Comparison of ENCODE assay signal across 8 cellular contexts in genomic region chr19:49639401-49640112, GRCh38. TPM values are rescaled to one million over a fixed set of nuclear protein-coding genes. Genes with fewer than 3 reads are reported as not detected.
DNase-seq lines count a peak whose midpoint lies in the region; ATAC-seq lines count a peak whose summit lies in the region.

No MANE protein-coding gene starts in this region.

- peak; percentile 20 for DNase-seq in ACHN
- no peak for DNase-seq in Jurkat, Clone E6-1 (ENCODE audit: low read depth, low spot score)
- no peak for DNase-seq in central memory CD8-positive, alpha-beta T cell (ENCODE audit: low spot score in 2 of 2)

- no peaks in the 10 kb centered on the region for H3K27me3 Mint-ChIP-seq in central memory CD8-positive, alpha-beta T cell

- peaks cover 41% of the 10 kb centered on the region for H3K4me1 ChIP-seq in muscle layer of colon (ENCODE audit: insufficient read depth, low read length)

- peak overlapping the region; percentile 96 for H3K27ac Mint-ChIP-seq in central memory CD8-positive, alpha-beta T cell (ENCODE audit: low read depth)

- H3K4me3 Mint-ChIP-seq in central memory CD8-positive, alpha-beta T cell = peak overlapping the region; percentile 92

- in situ Hi-C loops in ACHN (cut with HindIII; ENCODE audit: low pct_ligation_motif_present, low pct_unique_long_range_greater_than_20kb, low sequenced_read_pairs) = no loop called here

- no peaks in the 10 kb centered on the region for H3K9me3 ChIP-seq in muscle layer of colon (ENCODE audit: low read length)

- peaks cover 69% of the 10 kb centered on the region for H3K4me1 Mint-ChIP-seq in central memory CD8-positive, alpha-beta T cell

- no peak for ATAC-seq in central memory CD8-positive, alpha-beta T cell (replicated peaks; ENCODE audit: extremely low read depth, poor library complexity, severe bottlenecking)
- ATAC-seq in GM18868 (IDR thresholded peaks at IDR 0.05; ENCODE audit: unreplicated experiment) (no peak), HG03175 (IDR thresholded peaks at IDR 0.05; ENCODE audit: unreplicated experiment) (no peak), HG03571 (IDR thresholded peaks at IDR 0.05; ENCODE audit: unreplicated experiment) (no peak), GM18907 (IDR thresholded peaks at IDR 0.05; ENCODE audit: unreplicated experiment) (no peak)

- peak overlapping the region; percentile 47 for H3K4me3 ChIP-seq in Jurkat, Clone E6-1 (ENCODE audit: low read length)
- peak overlapping the region; percentile 52 to 82 for H3K4me3 ChIP-seq in muscle layer of colon (ENCODE audit: low read depth in 1 of 2, low read length in 2 of 2)

- H3K27me3 ChIP-seq in muscle layer of colon (ENCODE audit: control insufficient read depth in 1 of 2, insufficient read depth in 2 of 2, low read length in 2 of 2) = no peaks in the 10 kb centered on the region

- H3K36me3 Mint-ChIP-seq in central memory CD8-positive, alpha-beta T cell (ENCODE audit: insufficient read depth) = peaks cover 26% of the 10 kb centered on the region

- peak overlapping the region; percentile 86 for H3K9ac ChIP-seq in muscle layer of colon (ENCODE audit: low read length)

- H3K9me3 Mint-ChIP-seq in central memory CD8-positive, alpha-beta T cell = no peaks in the 10 kb centered on the region

- H3K36me3 ChIP-seq in muscle layer of colon (ENCODE audit: insufficient read depth, low read length) = peaks cover 15% of the 10 kb centered on the region

- H3K27ac ChIP-seq in muscle layer of colon (ENCODE audit: low read depth, low read length) = peak overlapping the region; percentile 92

RNA-seq across cellular contexts. Expression of gene RRAS, which starts 0.4 kb away (rescaled TPM):
- 16.7 TPM for polyA plus RNA-seq in Jurkat, Clone E6-1 (2012; ENCODE audit: insufficient read depth, insufficient read length)

RNA-seq across cellular contexts. Expression of gene SCAF1, which starts 2.5 kb away (rescaled TPM):
- polyA plus RNA-seq in Jurkat, Clone E6-1 (2012; ENCODE audit: insufficient read depth, insufficient read length) = 34.5 TPM

RNA-seq across cellular contexts. Expression of gene IRF3, which starts 26.1 kb away (rescaled TPM):
- 97.7 TPM for polyA plus RNA-seq in Jurkat, Clone E6-1 (2012; ENCODE audit: insufficient read depth, insufficient read length)

RNA-seq across cellular contexts. Expression of gene BCL2L12, which starts 26.2 kb away (rescaled TPM):
- polyA plus RNA-seq in Jurkat, Clone E6-1 (2012; ENCODE audit: insufficient read depth, insufficient read length) = 98.5 TPM

RNA-seq across cellular contexts. Expression of gene PRMT1, which starts 37.5 kb away (rescaled TPM):
- 378 TPM for polyA plus RNA-seq in Jurkat, Clone E6-1 (2012; ENCODE audit: insufficient read depth, insufficient read length)
